ENCODE assay signal across 21 cellular contexts in the genomic region with DNA sequence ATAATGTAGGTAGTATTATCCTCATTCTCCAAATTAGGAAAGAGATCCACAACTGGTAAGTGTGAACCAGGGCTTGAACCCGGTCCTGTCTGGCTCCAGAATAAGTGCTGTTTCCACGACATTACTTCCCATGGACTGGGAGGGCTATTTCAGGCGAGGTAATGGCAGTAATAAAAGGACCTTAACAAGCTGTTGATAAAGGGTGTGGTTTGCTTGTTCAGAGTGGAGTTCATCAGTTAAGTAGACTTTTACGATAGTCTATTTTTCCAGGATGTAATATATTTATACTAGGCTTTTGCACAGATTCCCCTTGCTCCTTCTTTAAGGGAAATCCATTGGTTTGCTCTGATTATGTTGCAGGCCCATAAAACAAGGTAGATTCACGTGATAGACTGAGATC.
"Had no signal": no experiment of that assay in that cellular context is flagged by ENCODE, and none has a peak within 500 bp of the region (broad histone marks: within the 10 kb centered on the region; RNA-seq: fewer than 3 reads in every experiment).

No MANE protein-coding gene starts in this region.

- H3K9me3 ChIP-seq: left lung, prostate gland, right atrium auricular region, thoracic aorta, tibial nerve, upper lobe of left lung had no signal

- FAIRE-seq: frontal cortex, kidney, urothelium cell line had no signal

- H3K4me3 ChIP-seq: dorsolateral prefrontal cortex, left lung, neural progenitor cell, prostate gland, right atrium auricular region, thoracic aorta, tibial nerve, upper lobe of left lung had no signal

- H3K36me3 ChIP-seq: left lung, neural progenitor cell, prostate gland, right atrium auricular region, thoracic aorta, tibial nerve, upper lobe of left lung had no signal

- H3K36me3 Mint-ChIP-seq: mesothelial cell of epicardium; naive thymus-derived CD4-positive, alpha-beta T cell; neural progenitor cell; stimulated activated effector memory CD8-positive, alpha-beta T cell treated with anti-CD3 and anti-CD28 coated beads, Interleukin-12 subunit alpha, Interleukin-12 subunit beta, amount 100 ng/mL, for 72 hours had no signal

- H3K27ac Mint-ChIP-seq: mesothelial cell of epicardium; naive thymus-derived CD4-positive, alpha-beta T cell; nephron; neural progenitor cell; stimulated activated effector memory CD8-positive, alpha-beta T cell treated with anti-CD3 and anti-CD28 coated beads, Interleukin-12 subunit alpha, Interleukin-12 subunit beta, amount 100 ng/mL, for 72 hours; stimulated activated naive CD8-positive, alpha-beta T cell treated with anti-CD3 and anti-CD28 coated beads, Interleukin-15, Interleukin-2, amounts not matched to agents 100 ng/mL and 50 ng/mL, for 24 hours had no signal

- H3K4me3 Mint-ChIP-seq: mesothelial cell of epicardium; naive thymus-derived CD4-positive, alpha-beta T cell; nephron; neural progenitor cell; stimulated activated effector memory CD8-positive, alpha-beta T cell treated with anti-CD3 and anti-CD28 coated beads, Interleukin-12 subunit alpha, Interleukin-12 subunit beta, amount 100 ng/mL, for 72 hours; stimulated activated naive CD8-positive, alpha-beta T cell treated with anti-CD3 and anti-CD28 coated beads, Interleukin-15, Interleukin-2, amounts not matched to agents 100 ng/mL and 50 ng/mL, for 24 hours had no signal

- DNase-seq: dorsolateral prefrontal cortex; effector CD4-positive, alpha-beta T cell; kidney; left lung; mesenchymal stem cell; naive thymus-derived CD4-positive, alpha-beta T cell; nucleus accumbens; stimulated activated CD4-positive, alpha-beta T cell treated with anti-CD3 and anti-CD28 coated beads, Interleukin-2, amount 100 ng/mL, for 24 hours; stimulated activated CD4-positive, alpha-beta T cell treated with anti-CD3 and anti-CD28 coated beads, Interleukin-4, amount 100 ng/mL, for 24 hours; upper lobe of left lung had no signal

- H3K4me1 Mint-ChIP-seq: mesothelial cell of epicardium; stimulated activated effector memory CD8-positive, alpha-beta T cell treated with anti-CD3 and anti-CD28 coated beads, Interleukin-12 subunit alpha, Interleukin-12 subunit beta, amount 100 ng/mL, for 72 hours had no signal

- H3K9me3 Mint-ChIP-seq: neural progenitor cell; stimulated activated effector memory CD8-positive, alpha-beta T cell treated with anti-CD3 and anti-CD28 coated beads, Interleukin-12 subunit alpha, Interleukin-12 subunit beta, amount 100 ng/mL, for 72 hours; stimulated activated naive CD8-positive, alpha-beta T cell treated with anti-CD3 and anti-CD28 coated beads, Interleukin-15, Interleukin-2, amounts not matched to agents 100 ng/mL and 50 ng/mL, for 24 hours had no signal

- H3K27ac ChIP-seq: dorsolateral prefrontal cortex, left lung, neural progenitor cell, prostate gland, right atrium auricular region, thoracic aorta, tibial nerve, upper lobe of left lung had no signal

- H3K27me3 ChIP-seq: dorsolateral prefrontal cortex, left lung, neural progenitor cell, right atrium auricular region, tibial nerve, upper lobe of left lung had no signal

- H3K4me1 ChIP-seq: neural progenitor cell, prostate gland, tibial nerve had no signal
